Comparison of ENCODE assay signal across 25 cellular contexts in the genomic region with DNA sequence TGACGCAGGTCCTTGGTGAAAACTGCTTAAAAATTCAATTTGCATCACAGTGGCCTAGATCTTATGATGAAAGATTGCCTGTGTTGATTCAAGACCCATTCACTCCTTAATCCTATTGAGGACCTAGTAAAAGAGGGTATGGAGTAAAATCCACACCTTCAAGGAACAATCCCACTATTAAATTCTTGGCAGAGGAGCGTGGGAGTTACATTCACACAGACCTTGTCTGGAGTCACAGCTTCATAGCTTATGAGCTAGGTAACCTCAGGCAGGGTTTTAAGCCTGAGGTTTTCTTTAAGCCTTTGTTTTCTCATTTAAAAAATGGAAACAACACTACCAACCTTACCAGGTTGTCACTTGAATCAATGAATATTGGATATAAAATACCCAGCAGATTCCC.
DNase-seq lines count a peak whose midpoint lies in the region.
"Had no signal": no experiment of that assay in that cellular context is flagged by ENCODE, and none has a peak within 500 bp of the region (broad histone marks: within the 10 kb centered on the region; RNA-seq: fewer than 3 reads in every experiment).

No MANE protein-coding gene starts in this region.

- in situ Hi-C loops in HAP-1 (cut with MboI; ENCODE audit: low sequenced_read_pairs) = no loop called here

- H3K4me3 ChIP-seq in HAP-1 = no peak overlapping the region
- H3K4me3 ChIP-seq: A549; BLaER1; BLaER1 treated with 17β-estradiol and CSF1 and Interleukin-3, amounts not matched to agents 10 nM and 100 nM had no signal

- H3K4me1 ChIP-seq in HAP-1 = peaks cover 26% of the 10 kb centered on the region
- H3K4me1 ChIP-seq: A549; BLaER1; BLaER1 treated with 17β-estradiol and CSF1 and Interleukin-3, amounts not matched to agents 10 nM and 100 nM; Caco-2 had no signal

- DNase-seq in HAP-1 (ENCODE audit: low spot score in 2 of 2) = peak; percentile 72 to 99
- no peak for DNase-seq in NCI-H446 (lab: John Stamatoyannopoulos, UW)
- DNase-seq: 8988T; ACHN; AML-193; BE2C; C1 segment of cervical spinal cord; Caco-2; Calu3; CD4-positive, alpha-beta memory T cell; CD4-positive, alpha-beta T cell; CD4-positive, CD25-positive, alpha-beta regulatory T cell; CD8-positive, alpha-beta memory T cell; CD8-positive, alpha-beta T cell; COR-L47; DMS 273 treated with DMSO at 0.1 percent for 48 hours; DMS153; DMS53; DMS79; DMS79 treated with DMSO at 0.1 percent for 48 hours; DND-41; EL had no signal

- no peaks in the 10 kb centered on the region for H3K9me3 ChIP-seq in HAP-1
- H3K9me3 ChIP-seq: A549; BE2C; BLaER1; BLaER1 treated with 17β-estradiol and CSF1 and Interleukin-3, amounts not matched to agents 10 nM and 100 nM; Caco-2 had no signal

- H3K27me3 ChIP-seq in HAP-1 (ENCODE audit: low read depth) = no peaks in the 10 kb centered on the region
- H3K27me3 ChIP-seq: BE2C; BLaER1; BLaER1 treated with 17β-estradiol and CSF1 and Interleukin-3, amounts not matched to agents 10 nM and 100 nM had no signal

- no peaks in the 10 kb centered on the region for H3K36me3 ChIP-seq in HAP-1 (replicated peaks)
- H3K36me3 ChIP-seq: BE2C; BLaER1; BLaER1 treated with 17β-estradiol and CSF1 and Interleukin-3, amounts not matched to agents 10 nM and 100 nM had no signal

Comparison
In these comparisons a context has a peak if more than half of its experiments do, and no peak if none do; other contexts are left out.
1. DNase-seq: peak in HAP-1 (2 of 2); none in NCI-H446 (0 of 2).